ENCODE assay signal across 8 cellular contexts in the genomic region with DNA sequence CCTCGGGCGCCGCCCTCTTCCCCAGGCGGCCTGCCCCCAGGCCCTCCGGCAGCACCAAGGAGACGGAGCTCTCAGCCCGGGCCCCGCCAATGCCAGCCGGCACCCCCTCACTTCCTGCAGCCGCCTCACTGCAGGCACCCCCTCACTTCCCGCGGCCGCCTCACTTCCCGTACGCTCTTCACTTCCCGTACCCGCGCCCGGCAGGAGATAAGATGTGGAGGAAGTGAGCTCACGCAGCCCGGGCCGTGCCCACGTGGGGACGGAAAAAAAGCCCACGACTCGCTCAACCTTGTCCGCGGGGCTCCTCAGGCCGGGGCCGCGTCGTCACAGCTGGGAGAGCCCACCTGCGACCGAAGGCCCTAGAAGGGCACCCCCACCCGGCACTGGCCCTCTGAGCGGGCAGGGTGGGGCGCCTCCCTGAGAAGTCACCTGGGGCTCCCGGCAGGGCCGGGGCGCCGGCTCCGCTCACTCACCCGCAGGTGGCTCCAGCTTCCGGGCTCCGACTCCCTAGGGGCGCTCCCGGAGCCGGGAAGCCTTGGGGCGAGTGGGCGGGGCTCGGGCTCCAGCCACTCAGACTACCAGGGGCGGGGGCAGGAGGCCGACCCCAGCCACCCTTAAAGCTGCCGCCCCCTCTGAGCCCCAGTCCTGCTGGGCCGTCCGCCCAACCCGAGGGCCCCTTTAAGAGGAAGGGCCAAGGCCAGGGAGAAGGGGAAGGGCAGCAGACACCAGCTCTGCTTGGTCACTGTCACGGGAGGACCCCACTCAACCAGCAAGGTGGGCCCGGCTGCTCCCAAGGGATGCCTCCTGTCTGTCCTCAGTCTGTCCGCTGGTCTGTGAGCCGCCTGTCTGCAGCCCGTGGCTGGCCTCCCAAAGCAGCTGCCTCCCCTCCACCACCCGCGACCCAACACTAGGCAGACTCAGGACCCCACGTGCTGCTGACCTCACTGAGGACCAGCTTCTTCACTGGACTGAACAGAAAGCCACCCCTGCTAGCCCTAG.
DNase-seq lines count a peak whose midpoint lies in the region; ATAC-seq lines count a peak whose summit lies in the region.

No MANE protein-coding gene starts in this region.

- H3K36me3 ChIP-seq in effector memory CD4-positive, alpha-beta T cell (ENCODE audit: control insufficient read depth, insufficient read depth, low read length), result no peaks in the 10 kb centered on the region

- H3K4me1 Mint-ChIP-seq in memory B cell, result peaks cover 42% of the 10 kb centered on the region

- no peaks in the 10 kb centered on the region for H3K9me3 Mint-ChIP-seq in memory B cell

- peak overlapping the region; percentile 71 for H3K4me3 ChIP-seq in effector memory CD4-positive, alpha-beta T cell (ENCODE audit: insufficient read depth, low read depth, low read length, poor library complexity, severe bottlenecking)

- H3K27me3 ChIP-seq in effector memory CD4-positive, alpha-beta T cell (replicated peaks; ENCODE audit: control insufficient read depth, insufficient read depth, low read length, poor library complexity, severe bottlenecking), result no peaks in the 10 kb centered on the region

- ATAC-seq in HG03108 (IDR thresholded peaks at IDR 0.05; ENCODE audit: unreplicated experiment), result peak; percentile 45
- ATAC-seq in memory B cell (ENCODE audit: low read depth), result peak; percentile 83

- H3K27me3 Mint-ChIP-seq in memory B cell, result no peaks in the 10 kb centered on the region

- peak overlapping the region; percentile 95 for H3K27ac Mint-ChIP-seq in memory B cell

- peaks cover 19% of the 10 kb centered on the region for H3K4me1 ChIP-seq in effector memory CD4-positive, alpha-beta T cell (ENCODE audit: control insufficient read depth, insufficient read depth, low read length, poor library complexity, severe bottlenecking)

- peak; percentile 80 for DNase-seq in NCI-H1436 (lab: John Stamatoyannopoulos, UW)
- no peak for DNase-seq in NCI-H1436 treated with DMSO at 0.1 percent for 48 hours (lab: John Stamatoyannopoulos, UW)
- peak; percentile 71 for DNase-seq in NK-92 treated with Interleukin-12 subunit alpha and Interleukin-12 subunit beta, amount 100 ng/mL, for 24 hours (lab: John Stamatoyannopoulos, UW)
- peak; percentile 92 for DNase-seq in activated CD8-positive, alpha-beta memory T cell treated with anti-CD3 and anti-CD28 coated beads for 24 hours
- DNase-seq in effector memory CD4-positive, alpha-beta T cell, result peak; percentile 80 to 85 (median 81)
- peak; percentile 79 to 86 for DNase-seq in memory B cell (ENCODE audit: low spot score in 2 of 2)
- peak; percentile 80 for DNase-seq in stimulated activated CD8-positive, alpha-beta memory T cell treated with anti-CD3 and anti-CD28 coated beads, Interleukin-12 subunit alpha, Interleukin-12 subunit beta, amount 100 ng/mL, for 1 hour (ENCODE audit: low read depth)

- no peaks in the 10 kb centered on the region for H3K9me3 ChIP-seq in effector memory CD4-positive, alpha-beta T cell (ENCODE audit: control insufficient read depth, low read length)

- H3K27ac ChIP-seq in effector memory CD4-positive, alpha-beta T cell (ENCODE audit: insufficient read depth, low read length, poor library complexity, severe bottlenecking), result peak overlapping the region; percentile 89

- H3K4me3 Mint-ChIP-seq in memory B cell, result peak overlapping the region; percentile 87

- peaks cover 2% of the 10 kb centered on the region for H3K36me3 Mint-ChIP-seq in memory B cell
